ENCODE assay signal across 29 cellular contexts in the genomic region with DNA sequence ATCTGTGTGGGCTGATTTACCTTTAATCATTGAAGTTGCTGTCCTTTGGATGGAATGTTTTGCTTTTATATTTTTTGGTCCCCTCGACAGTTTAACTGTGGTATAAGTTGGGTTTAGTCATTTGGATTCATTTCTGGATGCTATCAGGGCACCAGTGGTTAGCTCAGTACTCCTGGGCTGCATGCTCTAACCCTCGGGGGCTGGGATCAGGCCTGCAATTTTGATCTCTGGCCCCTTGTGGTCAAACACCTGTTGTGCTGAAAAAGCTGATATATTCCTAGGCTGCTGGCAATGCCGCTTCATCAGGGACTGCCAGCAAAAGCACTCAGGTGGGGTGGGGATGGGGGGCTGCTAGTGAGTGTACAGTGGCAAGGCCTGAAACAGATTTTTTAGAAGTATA.
"Had no signal": no experiment of that assay in that cellular context is flagged by ENCODE, and none has a peak within 500 bp of the region (broad histone marks: within the 10 kb centered on the region; RNA-seq: fewer than 3 reads in every experiment).

No MANE protein-coding gene starts in this region.

- H3K4me3 ChIP-seq: ascending aorta, cardiac muscle cell, colonic mucosa, gastrocnemius medialis, left lung, lower lobe of right lung, right lobe of liver, skin epidermis, uterus had no signal

- H3K36me3 ChIP-seq: ascending aorta, cardiac muscle cell, colonic mucosa, gastrocnemius medialis, left lung, lower lobe of right lung, right lobe of liver, uterus had no signal

- H3K27me3 ChIP-seq: ascending aorta, cardiac muscle cell, colonic mucosa, gastrocnemius medialis, left lung, right lobe of liver, uterus had no signal

- H3K9me3 ChIP-seq: ascending aorta, colonic mucosa, gastrocnemius medialis, right lobe of liver, uterus had no signal

- H3K4me1 ChIP-seq: ascending aorta, colonic mucosa, gastrocnemius medialis, left lung, lower lobe of right lung, right lobe of liver, uterus had no signal

- DNase-seq: activated CD4-positive, alpha-beta memory T cell treated with anti-CD3 and anti-CD28 coated beads, Interleukin-2, amount 10 ng/mL, durations not matched to agents 7 days and 5 days; activated CD4-positive, alpha-beta T cell treated with anti-CD3 and anti-CD28 coated beads, Interleukin-2, amount 10 ng/mL, durations not matched to agents 24 days and 14 days; activated CD4-positive, CD25-positive, alpha-beta regulatory T cell treated with anti-CD3 and anti-CD28 coated beads, Interleukin-2, amount 50 U/mL, for 72 hours; activated CD8-positive, alpha-beta memory T cell treated with anti-CD3 and anti-CD28 coated beads, Interleukin-2, amount 50 U/mL, for 48 hours; activated gamma-delta T cell; activated naive CD4-positive, alpha-beta T cell treated with anti-CD3 and anti-CD28 coated beads, Interleukin-2, amount 10 ng/mL, durations not matched to agents 7 days and 5 days; activated naive CD8-positive, alpha-beta T cell treated with anti-CD3 and anti-CD28 coated beads, Interleukin-2, amount 10 ng/mL, durations not matched to agents 7 days and 5 days; activated T-cell treated with anti-CD3 and anti-CD28 coated beads, Interleukin-2, amount 50 U/mL, for 24 hours; cerebellar nuclear complex; colonic mucosa; effector memory CD4-positive, alpha-beta T cell; erythroblast; gastrocnemius medialis; glutamatergic neuron; kidney glomerular epithelial cell; left lung; lower lobe of right lung; mesenchymal stem cell; posterior cingulate gyrus; right lobe of liver; stimulated activated CD4-positive, alpha-beta T cell treated with anti-CD3 and anti-CD28 coated beads, Interleukin-4, amount 100 ng/mL, for 24 hours; stimulated activated naive CD8-positive, alpha-beta T cell treated with anti-CD3 and anti-CD28 coated beads, Interleukin-15, amount 100 ng/mL, for 72 hours; substantia nigra; T-cell; uterus had no signal

- H3K27ac ChIP-seq: ascending aorta, cardiac muscle cell, colonic mucosa, gastrocnemius medialis, left lung, lower lobe of right lung, right lobe of liver, skin epidermis, uterus, VCaP had no signal
